Comparison of ENCODE assay signal across 8 cellular contexts in the genomic region with DNA sequence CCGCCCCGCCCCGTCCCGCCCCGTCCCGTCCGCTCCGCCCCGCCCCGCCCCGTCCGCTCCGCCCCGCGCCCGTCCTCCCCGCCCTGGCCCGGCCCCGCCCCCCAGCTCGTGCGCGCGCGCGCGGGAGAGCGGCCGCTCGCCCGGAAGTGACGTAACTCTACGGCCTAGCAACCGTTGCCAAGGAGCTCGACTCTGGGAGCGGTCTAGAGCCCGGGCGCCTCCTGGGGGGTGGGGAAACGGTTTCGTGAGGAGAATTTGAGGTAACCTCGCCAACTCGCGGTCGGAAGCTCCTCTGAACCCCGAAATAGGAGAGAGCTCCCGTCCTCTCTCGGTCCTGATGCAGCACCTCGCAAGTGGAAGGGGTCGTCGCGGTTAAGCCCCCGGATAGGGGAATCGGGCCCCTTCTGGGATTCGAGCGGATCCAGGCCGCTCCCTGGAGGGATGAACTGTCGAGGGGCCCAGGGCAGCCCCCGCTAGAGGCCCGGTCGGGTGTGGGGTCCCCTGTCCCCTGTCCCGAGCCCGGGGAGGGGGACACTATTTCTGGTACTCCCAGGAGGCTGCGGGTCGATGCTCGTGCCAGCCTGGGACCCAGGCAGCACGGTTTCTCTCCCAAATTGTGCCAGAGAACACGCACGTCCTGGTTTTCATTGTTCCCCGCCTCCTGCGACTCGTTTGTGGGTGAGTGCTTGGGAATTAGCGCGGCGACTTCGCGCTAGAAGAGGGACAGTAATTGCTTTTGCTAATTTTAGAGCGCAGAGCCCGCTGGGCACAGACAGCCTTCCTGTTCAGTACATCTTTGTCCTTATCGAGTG. TPM values are rescaled to one million over a fixed set of nuclear protein-coding genes. Genes with fewer than 3 reads are reported as not detected.
DNase-seq lines count a peak whose midpoint lies in the region; ATAC-seq, FAIRE-seq and TF ChIP-seq lines count a peak whose summit lies in the region.

A gene with protein sequence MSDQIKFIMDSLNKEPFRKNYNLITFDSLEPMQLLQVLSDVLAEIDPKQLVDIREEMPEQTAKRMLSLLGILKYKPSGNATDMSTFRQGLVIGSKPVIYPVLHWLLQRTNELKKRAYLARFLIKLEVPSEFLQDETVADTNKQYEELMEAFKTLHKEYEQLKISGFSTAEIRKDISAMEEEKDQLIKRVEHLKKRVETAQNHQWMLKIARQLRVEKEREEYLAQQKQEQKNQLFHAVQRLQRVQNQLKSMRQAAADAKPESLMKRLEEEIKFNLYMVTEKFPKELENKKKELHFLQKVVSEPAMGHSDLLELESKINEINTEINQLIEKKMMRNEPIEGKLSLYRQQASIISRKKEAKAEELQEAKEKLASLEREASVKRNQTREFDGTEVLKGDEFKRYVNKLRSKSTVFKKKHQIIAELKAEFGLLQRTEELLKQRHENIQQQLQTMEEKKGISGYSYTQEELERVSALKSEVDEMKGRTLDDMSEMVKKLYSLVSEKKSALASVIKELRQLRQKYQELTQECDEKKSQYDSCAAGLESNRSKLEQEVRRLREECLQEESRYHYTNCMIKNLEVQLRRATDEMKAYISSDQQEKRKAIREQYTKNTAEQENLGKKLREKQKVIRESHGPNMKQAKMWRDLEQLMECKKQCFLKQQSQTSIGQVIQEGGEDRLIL (plus strand): TSS at position 174 of the 812 bp plus-strand sequence. CDS start 3,024 bp downstream, outside the sequence.

- DNase-seq in AG09309 (ENCODE audit: low read depth) (peak; percentile 67), GM19239 (ENCODE audit: insufficient read length, low spot score) (peak; percentile 97), NCI-H526 (lab: John Stamatoyannopoulos, UW) (peak; percentile 52 to 96), colonic mucosa (peak; percentile 98)
- peak; percentile 96 for DNase-seq in activated CD4-positive, alpha-beta T cell treated with anti-CD3 and anti-CD28 coated beads for 48 hours
- peak; percentile 91 to 97 (median 95) for DNase-seq in stimulated activated CD4-positive, alpha-beta T cell treated with anti-CD3 and anti-CD28 coated beads, Interleukin-1b, Interleukin-23, amount 100 ng/mL, for 24 hours (ENCODE audit: low read depth in 4 of 4, low spot score in 1 of 4)

- no peaks in the 10 kb centered on the region for H3K27me3 ChIP-seq in colonic mucosa
- no peaks in the 10 kb centered on the region for H3K27me3 ChIP-seq in layer of hippocampus (ENCODE audit: control insufficient read depth, insufficient read depth, low read length)

- H3K4me3 ChIP-seq in AG09309 (ENCODE audit: control insufficient read depth, low read depth, low read length) = peak within 1 kb of the TSS; percentile 71
- peak within 1 kb of the TSS; percentile 100 for H3K4me3 ChIP-seq in colonic mucosa

- intact Hi-C loops in colonic mucosa (cut with DNase I) = no loop called here

- H3K4me1 ChIP-seq in colonic mucosa = no peaks in the 10 kb centered on the region

- H3K36me3 ChIP-seq in colonic mucosa = no peaks in the 10 kb centered on the region

- ATAC-seq in HG03457 (IDR thresholded peaks at IDR 0.05; ENCODE audit: unreplicated experiment) = peak; percentile 71

- peak within 1 kb of the TSS; percentile 89 to 93 for H3K9ac ChIP-seq in colonic mucosa (ENCODE audit: low read depth in 2 of 2, low read length in 2 of 2)

- H3K27ac ChIP-seq in colonic mucosa (peak within 1 kb of the TSS; percentile 78), layer of hippocampus (ENCODE audit: low read depth, low read length) (peak within 1 kb of the TSS; percentile 83)

- peak; percentile 76 for FAIRE-seq in GM19239 (lab: Jason Lieb, UNC)

- TF ChIP-seq CTCF in AG09309 (IDR thresholded peaks at IDR 0.05; ENCODE audit: control insufficient read depth, insufficient read depth, low read depth, low read length, missing control alignments) (no peak), colonic mucosa (IDR thresholded peaks at IDR 0.05) (no peak)

- no peaks in the 10 kb centered on the region for H3K9me3 ChIP-seq in colonic mucosa

RNA-seq across cellular contexts. Expression of the gene that starts here (rescaled TPM):
- total RNA-seq in colonic mucosa = 1 to 10 TPM; 4.2 to 5.3 TPM

Comparison
In these comparisons a context has a peak if more than half of its experiments do, and no peak if none do; other contexts are left out.
1. Peak in every context shown above with its lines: DNase-seq, ATAC-seq, H3K4me3 ChIP-seq and H3K27ac ChIP-seq.